Comparison of ENCODE assay signal across 14 cellular contexts in the genomic region with DNA sequence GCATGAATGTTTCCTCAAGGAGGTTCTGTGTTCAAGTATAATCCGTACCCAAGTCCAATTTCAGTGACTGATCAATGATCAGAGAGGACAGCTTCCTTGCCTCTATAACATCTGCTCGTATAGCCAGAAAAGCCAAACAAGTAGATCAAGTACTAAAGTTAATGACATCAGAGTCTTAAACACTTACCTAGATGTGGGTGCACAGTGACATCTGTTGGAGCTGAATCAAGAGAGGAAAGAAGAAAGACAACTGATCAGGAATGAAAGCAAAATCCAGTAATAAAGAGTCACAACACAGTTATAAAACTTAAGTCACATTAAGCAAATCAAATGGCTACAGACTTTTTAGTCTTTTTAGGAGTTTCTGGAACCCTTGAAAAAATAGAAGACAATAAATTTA.
A peak's percentile ranks its signal among the peaks of the same experiment; 100 is the strongest.
DNase-seq lines count a peak whose midpoint lies in the region; ATAC-seq, FAIRE-seq and TF ChIP-seq lines count a peak whose summit lies in the region.
"Had no signal": no experiment of that assay in that cellular context is flagged by ENCODE, and none has a peak within 500 bp of the region (broad histone marks: within the 10 kb centered on the region; RNA-seq: fewer than 3 reads in every experiment).

No MANE protein-coding gene starts in this region.

- H3K79me2 ChIP-seq in MM.1S (ENCODE audit: low read length) (no peaks in the 10 kb centered on the region), astrocyte (ENCODE audit: insufficient read depth, low read length) (no peaks in the 10 kb centered on the region)

- H3K27ac ChIP-seq in MM.1S (ENCODE audit: low read length), result no peak overlapping the region
- H3K27ac ChIP-seq in astrocyte (ENCODE audit: low read depth, low read length), result no peak overlapping the region
- H3K27ac ChIP-seq in pancreas, result no peak overlapping the region

- H3K36me3 ChIP-seq in MM.1S (replicated peaks; ENCODE audit: insufficient read depth, low read length) (no peaks in the 10 kb centered on the region), astrocyte (ENCODE audit: insufficient read depth, low read length) (no peaks in the 10 kb centered on the region), pancreas (no peaks in the 10 kb centered on the region)

- H3K4me3 Mint-ChIP-seq in astrocyte (ENCODE audit: unreplicated experiment), result no peak overlapping the region
- H3K4me3 Mint-ChIP-seq: T-helper 1 cell treated with Interleukin-12 subunit alpha and Interleukin-12 subunit beta and Interleukin-4 antibody, amounts not matched to agents 30 μg/mL and 1 μg/mL, for 36 hours had no signal

- H2AFZ ChIP-seq in MM.1S (ENCODE audit: low read length) (no peak overlapping the region), astrocyte (ENCODE audit: low read depth, low read length) (no peak overlapping the region)

- no peaks in the 10 kb centered on the region for H3K27me3 Mint-ChIP-seq in astrocyte (ENCODE audit: low read depth, unreplicated experiment)

- H3K27me3 ChIP-seq in MM.1S (replicated peaks; ENCODE audit: insufficient read depth, low read length) (no peaks in the 10 kb centered on the region), astrocyte (ENCODE audit: insufficient read depth, low read length) (no peaks in the 10 kb centered on the region), pancreas (no peaks in the 10 kb centered on the region)

- DNase-seq in NCI-H146 (lab: John Stamatoyannopoulos, UW), result peak; percentile 4
- DNase-seq in NCI-H146 treated with DMSO at 0.1 percent for 48 hours (lab: John Stamatoyannopoulos, UW; ENCODE audit: unreplicated experiment), result no peak
- DNase-seq in MM.1S, result no peak
- DNase-seq in astrocyte (ENCODE audit: low read depth), result no peak
- peak; percentile 10 for DNase-seq in myocyte (ENCODE audit: low read depth)
- no peak for DNase-seq in pancreas
- DNase-seq in mucosa of gallbladder (ENCODE audit: low spot score), result no peak
- DNase-seq: activated CD4-positive, alpha-beta T cell treated with anti-CD3 and anti-CD28 coated beads, Interleukin-2, amount 50 U/mL, for 4 hours; central memory CD4-positive, alpha-beta T cell; stimulated activated CD4-positive, alpha-beta T cell treated with anti-CD3 and anti-CD28 coated beads, Interleukin-2, amount 100 ng/mL, for 24 hours had no signal

- H3K4me2 ChIP-seq in MM.1S (ENCODE audit: low read depth, low read length) (no peak overlapping the region), astrocyte (ENCODE audit: low read length) (no peak overlapping the region)

- no peaks in the 10 kb centered on the region for H3K4me1 Mint-ChIP-seq in astrocyte (ENCODE audit: low read depth, unreplicated experiment)

- no peaks in the 10 kb centered on the region for H3K9me3 ChIP-seq in MM.1S (replicated peaks; ENCODE audit: insufficient read depth, low read length)
- H3K9me3 ChIP-seq in astrocyte (ENCODE audit: insufficient read depth, low read depth, low read length), result no peaks in the 10 kb centered on the region
- H3K9me3 ChIP-seq in pancreas, result no peaks in the 10 kb centered on the region

- H4K20me1 ChIP-seq in MM.1S (ENCODE audit: insufficient read depth, low read length), result no peaks in the 10 kb centered on the region
- no peaks in the 10 kb centered on the region for H4K20me1 ChIP-seq in astrocyte (ENCODE audit: insufficient read depth, low read length)

- no peak overlapping the region for H3K9ac ChIP-seq in MM.1S (ENCODE audit: low read length)
- no peak overlapping the region for H3K9ac ChIP-seq in astrocyte (ENCODE audit: low read length)

- 64 to 65% methylated on average over 2 of the region's 2 CpGs for WGBS in pancreas, 2 donors

- no peak overlapping the region for H3K4me3 ChIP-seq in MM.1S (ENCODE audit: low read length)
- no peak overlapping the region for H3K4me3 ChIP-seq in astrocyte (ENCODE audit: insufficient read depth, low read depth, low read length)
- H3K4me3 ChIP-seq in pancreas, result no peak overlapping the region

- FAIRE-seq in astrocyte (lab: Jason Lieb, UNC), result peak; percentile 13
- FAIRE-seq in pancreas (lab: Jason Lieb, UNC), result no peak
- FAIRE-seq: A204.1 had no signal

- no peak overlapping the region for H3K27ac Mint-ChIP-seq in astrocyte (ENCODE audit: unreplicated experiment)
- H3K27ac Mint-ChIP-seq: progenitor cell of endocrine pancreas; T-helper 1 cell treated with Interleukin-12 subunit alpha and Interleukin-12 subunit beta and Interleukin-4 antibody, amounts not matched to agents 30 μg/mL and 1 μg/mL, for 36 hours had no signal

- intact Hi-C loops in pancreas (cut with DNase I), result no loop called here

- TF ChIP-seq CTCF in MM.1S (IDR thresholded peaks at IDR 0.05; ENCODE audit: low read length), result 0 out of 2 replicates have a peak, but pooled peaks have one; percentile 8
- TF ChIP-seq CTCF in astrocyte (IDR thresholded peaks at IDR 0.05; ENCODE audit: insufficient read depth, low read depth, low read length), result no peak
- no peak for TF ChIP-seq CTCF in pancreas (IDR thresholded peaks at IDR 0.05)

- no peaks in the 10 kb centered on the region for H3K4me1 ChIP-seq in MM.1S (ENCODE audit: low read length)
- H3K4me1 ChIP-seq in astrocyte (ENCODE audit: insufficient read depth, low read length), result no peaks in the 10 kb centered on the region
- no peaks in the 10 kb centered on the region for H3K4me1 ChIP-seq in pancreas

- no peaks in the 10 kb centered on the region for H3K9me3 Mint-ChIP-seq in astrocyte (ENCODE audit: unreplicated experiment)
- H3K9me3 Mint-ChIP-seq: T-helper 1 cell treated with Interleukin-12 subunit alpha and Interleukin-12 subunit beta and Interleukin-4 antibody, amounts not matched to agents 30 μg/mL and 1 μg/mL, for 36 hours had no signal

- H3F3A ChIP-seq in MM.1S (ENCODE audit: insufficient read depth, low read length), result no peaks in the 10 kb centered on the region

- no peak for ATAC-seq in pancreas
- ATAC-seq in HG02623 (IDR thresholded peaks at IDR 0.05; ENCODE audit: unreplicated experiment), result no peak

- H3K36me3 Mint-ChIP-seq in astrocyte (ENCODE audit: low read depth, unreplicated experiment), result no peaks in the 10 kb centered on the region

- no peaks in the 10 kb centered on the region for H3K9me2 ChIP-seq in MM.1S (replicated peaks; ENCODE audit: insufficient read depth, low read length)

Comparison
In these comparisons a context has a peak if more than half of its experiments do, and no peak if none do; other contexts are left out.
1. DNase-seq: peak in NCI-H146 (single experiment) and myocyte (single experiment); none in NCI-H146 treated with DMSO at 0.1 percent for 48 hours (single experiment), MM.1S (single experiment), astrocyte (single experiment), pancreas (0 of 6) and mucosa of gallbladder (single experiment).